9 cellular contexts compared by ENCODE assay signal in the genomic region with DNA sequence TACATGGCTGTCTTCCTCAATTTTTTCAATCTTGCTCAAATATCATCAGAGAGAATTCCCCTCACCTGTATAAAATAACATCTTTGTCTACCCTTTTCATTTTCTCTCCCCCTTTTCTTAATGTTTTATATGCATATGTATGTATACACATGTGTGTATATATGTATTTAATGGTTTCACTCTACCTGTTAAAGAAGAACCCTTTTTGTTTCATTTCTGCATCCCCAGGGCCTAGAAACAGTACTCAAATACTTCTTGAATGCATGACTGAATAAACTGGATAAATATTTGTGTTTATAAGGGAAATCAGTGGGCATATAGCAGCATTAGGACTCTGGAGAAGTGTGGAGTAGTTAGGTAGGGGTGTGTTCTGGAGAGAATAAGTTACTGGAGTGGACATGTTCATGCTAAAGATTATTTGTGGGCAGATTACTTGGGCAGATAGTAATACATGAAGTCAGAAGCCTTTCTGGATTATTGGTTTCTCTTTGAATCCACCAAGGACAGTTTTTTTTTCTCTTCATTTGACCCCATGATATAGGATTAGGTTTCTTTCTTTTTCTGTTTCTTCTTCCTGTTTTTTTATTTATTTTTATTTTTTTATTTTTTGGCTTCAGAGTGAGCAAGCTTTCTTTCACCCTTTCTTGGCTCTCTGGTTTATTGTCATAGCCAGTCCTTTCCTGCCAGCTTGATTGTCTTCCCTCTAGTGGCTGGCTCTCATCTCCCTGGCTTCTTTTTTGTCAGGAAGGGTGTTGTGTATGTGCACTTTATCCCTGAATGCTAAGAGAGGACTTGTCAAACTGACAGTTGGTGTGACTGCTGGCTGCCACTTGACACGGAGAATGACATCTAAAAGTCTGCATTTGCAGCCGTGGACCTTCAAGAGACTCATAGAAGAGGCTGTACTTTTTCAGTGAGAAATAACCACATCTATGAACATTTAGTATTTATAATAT.
DNase-seq lines count a peak whose midpoint lies in the region; ATAC-seq and TF ChIP-seq lines count a peak whose summit lies in the region.
"Had no signal": no experiment of that assay in that cellular context is flagged by ENCODE, and none has a peak within 500 bp of the region (broad histone marks: within the 10 kb centered on the region; RNA-seq: fewer than 3 reads in every experiment).

No MANE protein-coding gene starts in this region.

- peaks cover 4% of the 10 kb centered on the region for H3K36me3 ChIP-seq in right atrium auricular region

- H3K27ac ChIP-seq in C4-2B (no peak overlapping the region), right atrium auricular region (no peak overlapping the region)

- TF ChIP-seq CTCF in C4-2B (conservative IDR thresholded peaks at IDR 0.05) = peak; percentile 52
- peak; percentile 17 to 28 for TF ChIP-seq CTCF in right atrium auricular region (IDR thresholded peaks at IDR 0.05)

- DNase-seq in T-cell (no peak), right atrium auricular region (ENCODE audit: low spot score) (no peak), NCI-H1048 (lab: John Stamatoyannopoulos, UW) (no peak), DMS79 (lab: John Stamatoyannopoulos, UW) (no peak)
- DNase-seq in activated T-cell treated with anti-CD3 and anti-CD28 coated beads, Interleukin-2, amount 50 U/mL, for 1 hour = no peak
- DNase-seq: amygdala had no signal

- no peak overlapping the region for H3K4me3 Mint-ChIP-seq in T-cell

- H3K9me3 Mint-ChIP-seq in T-cell = no peaks in the 10 kb centered on the region

- peak overlapping the region; percentile 3 to 33 for H3K27ac Mint-ChIP-seq in T-cell

- no peaks in the 10 kb centered on the region for H3K27me3 Mint-ChIP-seq in T-cell

- H3K4me3 ChIP-seq in right atrium auricular region = no peak overlapping the region

- peaks cover 37 to 44% (median 42%) of the 10 kb centered on the region in 3 donors for H3K4me1 Mint-ChIP-seq in T-cell

- H3K27me3 ChIP-seq in right atrium auricular region = no peaks in the 10 kb centered on the region

- ATAC-seq in GM21619 (IDR thresholded peaks at IDR 0.05; ENCODE audit: unreplicated experiment) (peak; percentile 37), T-cell (replicated peaks in 1 of 4) (no peak), GM21423 (IDR thresholded peaks at IDR 0.05; ENCODE audit: unreplicated experiment) (no peak)

- peaks cover 0 to 13% of the 10 kb centered on the region in 2 donors for H3K4me1 ChIP-seq in right atrium auricular region

- H3K36me3 Mint-ChIP-seq in T-cell = peaks cover 46% of the 10 kb centered on the region

- CTCF ChIA-PET in T-cell (lab: Charles Lee) = no interaction called here

- POLR2A ChIA-PET in T-cell (lab: Charles Lee) = interaction anchor here in 1 of 2 donors (0.6 kb wide), 1 partner anchor 381 kb away, joined by 3 read pairs; no protein-coding TSS in a partner anchor

- H3K9me3 ChIP-seq in right atrium auricular region = peaks cover 0 to under 1% of the 10 kb centered on the region in 2 donors
